Comparison of ENCODE assay signal across 1 cellular context in genomic region chr4:102736636-102737549, GRCh38.
TF ChIP-seq lines count a peak whose summit lies in the region.

No MANE protein-coding gene starts in this region.

TF ChIP-seq in A549, 52 proteins besides CTCF, POLR2A, EP300 and RAD21 (continued from another document):
- TF ChIP-seq ATOH8 (CRISPR knock-in tag; IDR thresholded peaks at IDR 0.05; ENCODE audit: low read depth), result no peak
